18 cellular contexts compared by ENCODE assay signal in genomic region chr22:41365425-41365824, GRCh38.
"Had no signal": no experiment of that assay in that cellular context is flagged by ENCODE, and none has a peak within 500 bp of the region (broad histone marks: within the 10 kb centered on the region; RNA-seq: fewer than 3 reads in every experiment).

No MANE protein-coding gene starts in this region.

- H3K36me3 ChIP-seq: colonic mucosa, neutrophil, sigmoid colon, thoracic aorta, uterus had no signal

- ATAC-seq: left cardiac atrium; stimulated activated naive B cell treated with anti-CD40 and anti-IgM and Interleukin-4, amounts not matched to agents 10 μg/mL and 1 μg/mL and 100 μg/mL, for 72 hours; stimulated activated naive CD8-positive, alpha-beta T cell treated with anti-CD3 and anti-CD28 coated beads, Interleukin-15, amount 100 ng/mL, for 72 hours had no signal

- H3K9me3 Mint-ChIP-seq: naive B cell; nephron progenitor cell; stimulated activated naive B cell treated with anti-CD40 and anti-IgM and Interleukin-4, amounts not matched to agents 10 μg/mL and 1 μg/mL and 100 μg/mL, for 72 hours; stimulated activated naive CD8-positive, alpha-beta T cell treated with anti-CD3 and anti-CD28 coated beads, Interleukin-15, amount 100 ng/mL, for 72 hours had no signal

- H3K9me3 ChIP-seq: colonic mucosa, neutrophil, sigmoid colon, thoracic aorta, uterus had no signal

- H3K27me3 Mint-ChIP-seq: naive B cell had no signal

- H3K27ac ChIP-seq: colonic mucosa, hepatocyte, neutrophil, uterus had no signal

- H3K4me3 Mint-ChIP-seq: naive B cell; nephron progenitor cell; stimulated activated naive B cell treated with anti-CD40 and anti-IgM and Interleukin-4, amounts not matched to agents 10 μg/mL and 1 μg/mL and 100 μg/mL, for 72 hours; stimulated activated naive CD8-positive, alpha-beta T cell treated with anti-CD3 and anti-CD28 coated beads, Interleukin-15, amount 100 ng/mL, for 72 hours had no signal

- H3K27me3 ChIP-seq: colonic mucosa, hepatocyte, neutrophil, sigmoid colon, uterus had no signal

- DNase-seq: colonic mucosa; effector CD8-positive, alpha-beta T cell; foreskin melanocyte; kidney; left cardiac atrium; mesendoderm; naive B cell; nephron progenitor cell; sigmoid colon; stimulated activated CD4-positive, alpha-beta T cell treated with anti-CD3 and anti-CD28 coated beads, Interleukin-2, amount 100 ng/mL, for 24 hours; stimulated activated CD4-positive, alpha-beta T cell treated with anti-CD3 and anti-CD28 coated beads, Interleukin-4, amount 100 ng/mL, for 4 hours; stimulated activated naive B cell treated with anti-CD40 and anti-IgM and Interleukin-4, amounts not matched to agents 10 μg/mL and 1 μg/mL and 100 μg/mL, for 72 hours; stimulated activated naive CD8-positive, alpha-beta T cell treated with anti-CD3 and anti-CD28 coated beads, Interleukin-15, amount 100 ng/mL, for 72 hours; uterus had no signal

- H3K36me3 Mint-ChIP-seq: naive B cell had no signal

- H3K4me3 ChIP-seq: colonic mucosa, hepatocyte, sigmoid colon, skin epidermis, thoracic aorta, uterus had no signal

- H3K27ac Mint-ChIP-seq: naive B cell; nephron progenitor cell; stimulated activated naive B cell treated with anti-CD40 and anti-IgM and Interleukin-4, amounts not matched to agents 10 μg/mL and 1 μg/mL and 100 μg/mL, for 72 hours; stimulated activated naive CD8-positive, alpha-beta T cell treated with anti-CD3 and anti-CD28 coated beads, Interleukin-15, amount 100 ng/mL, for 72 hours had no signal
